9 cellular contexts compared by ENCODE assay signal in genomic region chr19:14497347-14497921, GRCh38. TPM values are rescaled to one million over a fixed set of nuclear protein-coding genes. Genes with fewer than 3 reads are reported as not detected.
DNase-seq lines count a peak whose midpoint lies in the region; ATAC-seq and TF ChIP-seq lines count a peak whose summit lies in the region.
"Had no signal": no experiment of that assay in that cellular context is flagged by ENCODE, and none has a peak within 500 bp of the region (broad histone marks: within the 10 kb centered on the region; RNA-seq: fewer than 3 reads in every experiment).

No MANE protein-coding gene starts in this region.

- peak overlapping the region; percentile 76 for H3K27ac Mint-ChIP-seq in WTC11

- in situ Hi-C loops in GM13977 (cut with MboI; ENCODE audit: low pct_unique_long_range_greater_than_20kb, low sequenced_read_pairs, unreplicated experiment), result no loop called here

- TF ChIP-seq RAD21 in SK-N-SH (IDR thresholded peaks at IDR 0.05; ENCODE audit: low read length), result no peak

- H3K36me3 ChIP-seq in SK-N-SH (replicated peaks in 1 of 2; ENCODE audit: control insufficient read depth in 1 of 2, insufficient read depth in 2 of 2, low read length in 1 of 2), result no peaks in the 10 kb centered on the region
- peaks cover 0 to 5% (median 0%) of the 10 kb centered on the region in 6 donors for H3K36me3 ChIP-seq in spleen

- H3K9ac ChIP-seq in SK-N-SH, result no peak overlapping the region

- H2AFZ ChIP-seq in SK-N-SH (ENCODE audit: low read depth), result no peak overlapping the region

- peaks cover 21% of the 10 kb centered on the region for H3K4me1 Mint-ChIP-seq in WTC11

- peak overlapping the region; percentile 52; the same call in 1 of the 2 replicates for H3K4me3 Mint-ChIP-seq in WTC11

- POLR2A ChIA-PET in SK-N-SH (lab: Yijun Ruan, JAX), result interaction anchor here (2.4 kb wide), 1 partner anchor 21 kb away, joined by 15 read pairs; the partner anchor contains the start of gene DNAJB1
- POLR2A ChIA-PET in WTC11 (lab: Charles Lee), result interaction anchor here (1.9 kb wide), 1 partner anchor 21 kb away, joined by 6 read pairs; the partner anchor contains the start of gene DNAJB1

- H3K27ac ChIP-seq in SK-N-SH (ENCODE audit: low read depth in 2 of 2, low read length in 1 of 2) (no peak overlapping the region), layer of hippocampus (ENCODE audit: low read depth, low read length) (peak overlapping the region; percentile 96), spleen (peak overlapping the region in 5 of 8 donors; percentile 75 to 83 (median 77))

- H3K27me3 ChIP-seq in SK-N-SH (ENCODE audit: insufficient read depth) (no peaks in the 10 kb centered on the region), layer of hippocampus (ENCODE audit: control insufficient read depth, insufficient read depth, low read length) (no peaks in the 10 kb centered on the region), spleen (replicated peaks in 1 of 7) (no peaks in the 10 kb centered on the region)

- TF ChIP-seq CTCF in SK-N-SH (IDR thresholded peaks at IDR 0.05) (no peak), WTC11 (IDR thresholded peaks at IDR 0.05) (no peak), spleen (IDR thresholded peaks at IDR 0.05 in 8 of 11, conservative IDR thresholded peaks at IDR 0.05 in 3 of 11) (no peak), GM13977 (IDR thresholded peaks at IDR 0.05; ENCODE audit: extremely low read depth, insufficient read depth, missing control alignments) (no peak)

- no peak overlapping the region for H3K4me2 ChIP-seq in SK-N-SH

- H3K9me2 ChIP-seq in SK-N-SH, result no peaks in the 10 kb centered on the region

- peaks cover 12% of the 10 kb centered on the region for H3K36me3 Mint-ChIP-seq in WTC11

- TF ChIP-seq EP300 in SK-N-SH (IDR thresholded peaks at IDR 0.05; ENCODE audit: borderline replicate concordance in 1 of 2, low read depth in 1 of 2, low read length in 1 of 2), result no peak

- peaks cover 15% of the 10 kb centered on the region for H4K20me1 ChIP-seq in SK-N-SH (ENCODE audit: insufficient read depth)

- CTCF ChIA-PET in SK-N-SH (lab: Yijun Ruan, JAX), result interaction anchor here (0.9 to 3.9 kb wide), 5 partner anchors 8 to 59 kb away, joined by 3 to 45 read pairs (median 4); no protein-coding TSS in a partner anchor
- CTCF ChIA-PET in WTC11 (lab: Charles Lee), result interaction anchor here (0.6 to 4.2 kb wide), 14 partner anchors 8 to 635 kb away, joined by 3 to 46 read pairs (median 4); partner anchors contain the start of genes DNAJB1 and PTGER1

- no peak for TF ChIP-seq POLR2A in spleen (IDR thresholded peaks at IDR 0.05)

- peaks cover 4 to 25% of the 10 kb centered on the region in 2 experiments; a peak in 2 of 4 replicates for H3K4me1 ChIP-seq in SK-N-SH (ENCODE audit: control insufficient read depth in 1 of 2, insufficient read depth in 2 of 2, low read depth in 1 of 2, low read length in 1 of 2)
- H3K4me1 ChIP-seq in spleen, result peaks cover 22 to 44% (median 36%) of the 10 kb centered on the region in 6 donors

- DNase-seq in SK-N-SH (no peak), WTC11 (ENCODE audit: low spot score) (no peak), spleen (peak; percentile 84), OCI-M1 (lab: John Stamatoyannopoulos, UW) (no peak), GM13977 (ENCODE audit: low spot score) (no peak), Kasumi-1 (lab: John Stamatoyannopoulos, UW) (no peak)
- DNase-seq: stimulated activated CD8-positive, alpha-beta memory T cell treated with anti-CD3 and anti-CD28 coated beads, Interleukin-4, amount 100 ng/mL, for 48 hours had no signal

- H3K79me2 ChIP-seq in SK-N-SH (ENCODE audit: insufficient read depth), result peaks cover 34% of the 10 kb centered on the region

- H3K9me3 ChIP-seq in SK-N-SH (no peaks in the 10 kb centered on the region), spleen (no peaks in the 10 kb centered on the region)

- no peaks in the 10 kb centered on the region for H3K9me3 Mint-ChIP-seq in WTC11

- peak; percentile 25 for ATAC-seq in SK-N-SH treated with all-trans-retinoic acid at 6 μM for 48 hours
- no peak for ATAC-seq in WTC11

- intact Hi-C loops in spleen (cut with DNase I; ENCODE audit: low total_unique reads), result no loop called here

- H3K27me3 Mint-ChIP-seq in WTC11 (ENCODE audit: low read depth), result peaks cover 4% of the 10 kb centered on the region; the same call in 1 of the 2 replicates

- no peaks in the 10 kb centered on the region for H3F3A ChIP-seq in SK-N-SH (replicated peaks; ENCODE audit: insufficient read depth)

- H3K4me3 ChIP-seq in SK-N-SH (ENCODE audit: low read depth in 2 of 2, low read length in 1 of 2), result no peak overlapping the region
- no peak overlapping the region for H3K4me3 ChIP-seq in spleen

- WGBS in SK-N-SH (ENCODE audit: low lambda C conversion rate), result 56% methylated on average over 1 of the region's 4 CpGs
- 27 to 72% (median 64%) methylated on average over 4 of the region's 4 CpGs for WGBS in spleen, 5 donors

TF ChIP-seq in SK-N-SH treated with all-trans-retinoic acid at 6 μM for 48 hours, 23 proteins besides CTCF, POLR2A, EP300 and RAD21:
- TF ChIP-seq ESRRG (CRISPR knock-in tag; IDR thresholded peaks at IDR 0.05), result no peak

TF ChIP-seq in SK-N-SH, 30 proteins besides CTCF, POLR2A, EP300 and RAD21 (continues in another document):
- TF ChIP-seq NRF1 (IDR thresholded peaks at IDR 0.05; ENCODE audit: low read depth, low read length) (no peak), ZBTB33 (IDR thresholded peaks at IDR 0.05; ENCODE audit: borderline replicate concordance, low read depth) (no peak)

TF ChIP-seq in WTC11, 78 proteins besides CTCF, POLR2A, EP300 and RAD21:
- TF ChIP-seq TEAD1 (CRISPR knock-in tag; IDR thresholded peaks at IDR 0.05) (no peak), ZBTB43 (CRISPR knock-in tag; IDR thresholded peaks at IDR 0.05) (no peak), NFATC4 (CRISPR knock-in tag; IDR thresholded peaks at IDR 0.05) (no peak), ZNF263 (CRISPR knock-in tag; IDR thresholded peaks at IDR 0.05; ENCODE audit: low read depth) (no peak), CREM (CRISPR knock-in tag; IDR thresholded peaks at IDR 0.05) (no peak)

RNA-seq across cellular contexts. Expression of gene GIPC1, which starts 1.5 kb away (rescaled TPM):
- polyA plus RNA-seq in SK-N-SH (2012; rRNA removed) (138 and 144 TPM in 2 replicates), spleen (10 to 100 TPM; 30.0 to 58.1 (median 31.3) TPM)
- polyA plus RNA-seq in SK-N-SH (2012; cell fraction: cytosol; rRNA removed), result 64.3 and 109 TPM in 2 replicates
- polyA plus RNA-seq in SK-N-SH (2012; cell fraction: nucleus; rRNA removed), result 108 and 111 TPM in 2 replicates
- total RNA-seq in WTC11 (2021) (70.7 to 76.5 TPM (median 75.0 TPM) in 3 replicates), spleen (10 to 100 TPM; 17.1 to 40.4 (median 21.7) TPM)

RNA-seq across cellular contexts. Expression of gene DNAJB1, which starts 20.8 kb away (rescaled TPM):
- polyA plus RNA-seq in SK-N-SH (2012; rRNA removed) (95.7 and 103 TPM in 2 replicates), spleen (10 to 100 TPM; 12.6 to 29.4 (median 19.7) TPM)
- polyA plus RNA-seq in SK-N-SH (2012; cell fraction: cytosol; rRNA removed), result 95.9 and 110 TPM in 2 replicates
- 65.8 and 66.3 TPM in 2 replicates for polyA plus RNA-seq in SK-N-SH (2012; cell fraction: nucleus; rRNA removed)
- total RNA-seq in WTC11 (2021) (54.5 to 88.7 TPM (median 81.9 TPM) in 3 replicates), spleen (100 to 1,000 TPM in 1 of 7 donors, 10 to 100 TPM in 6; 33.9 to 157 (median 43.0) TPM)

RNA-seq across cellular contexts. Expression of gene PTGER1, which starts 22.3 kb away (rescaled TPM):
- 4.6 and 6.0 TPM in 2 replicates for polyA plus RNA-seq in SK-N-SH (2012; rRNA removed)
- 2.0 and 3.4 TPM in 2 replicates for polyA plus RNA-seq in SK-N-SH (2012; cell fraction: cytosol; rRNA removed)
- polyA plus RNA-seq in SK-N-SH (2012; cell fraction: nucleus; rRNA removed), result 2.4 and 3.9 TPM in 2 replicates
- 0.68 to 1.2 TPM (median 0.87 TPM) in 3 replicates for total RNA-seq in WTC11 (2021)
- 10 to 100 TPM in 5 of 7 donors, 1 to 10 TPM in 2; 4.6 to 26.8 (median 12.4) TPM for total RNA-seq in spleen
- polyA plus RNA-seq in spleen, result 1 to 10 TPM; 1.8 to 2.8 (median 2.2) TPM

RNA-seq across cellular contexts. Expression of gene TECR, which starts 32.0 kb away (rescaled TPM):
- 87.9 and 110 TPM in 2 replicates for polyA plus RNA-seq in SK-N-SH (2012; rRNA removed)
- polyA plus RNA-seq in SK-N-SH (2012; cell fraction: cytosol; rRNA removed), result 32.4 and 57.6 TPM in 2 replicates
- polyA plus RNA-seq in SK-N-SH (2012; cell fraction: nucleus; rRNA removed), result 142 and 144 TPM in 2 replicates
- 161 to 198 TPM (median 197 TPM) in 3 replicates for total RNA-seq in WTC11 (2021)
- 10 to 100 TPM; 51.6 to 92.2 (median 60.9) TPM for total RNA-seq in spleen
- polyA plus RNA-seq in spleen, result 10 to 100 TPM; 75.8 to 89.0 (median 76.6) TPM

Comparison
In these comparisons a context has a peak if more than half of its experiments do, and no peak if none do; other contexts are left out.
1. H3K27ac ChIP-seq: peak in layer of hippocampus (single experiment) and spleen (5 of 8); none in SK-N-SH (0 of 2).